ENCODE assay signal across 8 cellular contexts in genomic region chr9:93159601-93160418, GRCh38. TPM values are rescaled to one million over a fixed set of nuclear protein-coding genes. Genes with fewer than 3 reads are reported as not detected.
DNase-seq lines count a peak whose midpoint lies in the region; ATAC-seq, FAIRE-seq and TF ChIP-seq lines count a peak whose summit lies in the region.

No MANE protein-coding gene starts in this region.

- H3K4me3 Mint-ChIP-seq in Calu3 (ENCODE audit: low read depth, unreplicated experiment): no peak overlapping the region
- H3K4me3 Mint-ChIP-seq in activated T-helper 17 cell treated with anti-CD3 and anti-CD28 coated beads, Interleukin-2, amount 50 U/mL, for 72 hours: peak overlapping the region; percentile 61

- H3K27ac ChIP-seq in neutrophil (peak overlapping the region; percentile 14), substantia nigra (ENCODE audit: low read depth, low read length, poor library complexity, severe bottlenecking) (no peak overlapping the region)

- no peaks in the 10 kb centered on the region for H3K9me3 Mint-ChIP-seq in Calu3 (ENCODE audit: low read depth, unreplicated experiment)
- H3K9me3 Mint-ChIP-seq in activated T-helper 17 cell treated with anti-CD3 and anti-CD28 coated beads, Interleukin-2, amount 50 U/mL, for 72 hours: no peaks in the 10 kb centered on the region

- no peaks in the 10 kb centered on the region for H3K9me3 ChIP-seq in neutrophil

- no TSS peak for BruUV-seq in Calu3 (replicated peaks; lab: Mats Ljungman, UMichigan)

- H3K27me3 ChIP-seq in neutrophil: no peaks in the 10 kb centered on the region

- FAIRE-seq in HTR-8/SVneo (lab: Jason Lieb, UNC) (peak; percentile 89), RCC 7860 (lab: Jason Lieb, UNC) (peak; percentile 15)

- peaks cover 6 to 11% of the 10 kb centered on the region in 2 experiments for H3K4me1 ChIP-seq in neutrophil (ENCODE audit: control insufficient read depth in 1 of 2, insufficient read depth in 1 of 2, low read depth in 1 of 2, low read length in 1 of 2)

- intact Hi-C loops in Calu3 (cut with micrococcal nuclease; ENCODE audit: unreplicated experiment): loop anchor here (2.0 kb wide), 1 partner anchor 143 kb away; no protein-coding TSS in a partner anchor

- DNase-seq in Calu3 (peak; percentile 90), HTR-8/SVneo (ENCODE audit: insufficient read length, low spot score) (peak; percentile 86), RCC 7860 (ENCODE audit: low spot score) (peak; percentile 69), fibroblast of pulmonary artery (ENCODE audit: low read depth) (peak; percentile 73), substantia nigra (lab: John Stamatoyannopoulos, UW) (peak in 48 of 49 donors; percentile 7 to 88 (median 69))

- H3K36me3 Mint-ChIP-seq in Calu3 (ENCODE audit: insufficient read depth, unreplicated experiment): no peaks in the 10 kb centered on the region
- no peaks in the 10 kb centered on the region for H3K36me3 Mint-ChIP-seq in activated T-helper 17 cell treated with anti-CD3 and anti-CD28 coated beads, Interleukin-2, amount 50 U/mL, for 72 hours (ENCODE audit: low read depth)

- CTCF ChIA-PET in Calu3 (lab: Charles Lee): no interaction called here

- no peaks in the 10 kb centered on the region for H3K36me3 ChIP-seq in neutrophil

- no peaks in the 10 kb centered on the region for H3K27me3 Mint-ChIP-seq in Calu3 (ENCODE audit: unreplicated experiment)
- no peaks in the 10 kb centered on the region for H3K27me3 Mint-ChIP-seq in activated T-helper 17 cell treated with anti-CD3 and anti-CD28 coated beads, Interleukin-2, amount 50 U/mL, for 72 hours

- H3K4me3 ChIP-seq in fibroblast of pulmonary artery (replicated peaks; ENCODE audit: low read depth, low read length) (no peak overlapping the region), neutrophil (ENCODE audit: low read depth in 1 of 2, low read length in 1 of 2) (no peak overlapping the region)

- ATAC-seq in GM21367 (IDR thresholded peaks at IDR 0.05; ENCODE audit: unreplicated experiment): peak; percentile 80
- peak; percentile 52 for ATAC-seq in activated T-helper 17 cell treated with anti-CD3 and anti-CD28 coated beads, Interleukin-2, amount 50 U/mL, for 72 hours (replicated peaks)

- H3K4me1 Mint-ChIP-seq in Calu3 (ENCODE audit: low read depth, unreplicated experiment): no peaks in the 10 kb centered on the region
- H3K4me1 Mint-ChIP-seq in activated T-helper 17 cell treated with anti-CD3 and anti-CD28 coated beads, Interleukin-2, amount 50 U/mL, for 72 hours: peaks cover 24% of the 10 kb centered on the region

- TF ChIP-seq CTCF in Calu3 (IDR thresholded peaks at IDR 0.05; ENCODE audit: unreplicated experiment) (peak; percentile 75), fibroblast of pulmonary artery (IDR thresholded peaks at IDR 0.05; ENCODE audit: low read length, missing control alignments) (peak; percentile 87), neutrophil (IDR thresholded peaks at IDR 0.05) (peak; percentile 98)

- H3K27ac Mint-ChIP-seq in Calu3 (ENCODE audit: unreplicated experiment): no peak overlapping the region
- peak overlapping the region; percentile 43 for H3K27ac Mint-ChIP-seq in activated T-helper 17 cell treated with anti-CD3 and anti-CD28 coated beads, Interleukin-2, amount 50 U/mL, for 72 hours

RNA-seq across cellular contexts. Expression of gene WNK2, which starts 24.1 kb away (rescaled TPM):
- 81.2 and 85.7 TPM in 2 replicates for total RNA-seq in Calu3 (2022)
- total RNA-seq in activated T-helper 17 cell treated with anti-CD3 and anti-CD28 coated beads, Interleukin-2, amount 50 U/mL, for 72 hours: under 1 TPM; 0.39 to 0.93 TPM

RNA-seq across cellular contexts. Expression of gene NINJ1, which starts 25.8 kb away (rescaled TPM):
- 12.6 and 15.2 TPM in 2 replicates for total RNA-seq in Calu3 (2022)
- 100 to 1,000 TPM in 1 of 2 donors, 10 to 100 TPM in 1; 56.0 to 197 TPM for total RNA-seq in activated T-helper 17 cell treated with anti-CD3 and anti-CD28 coated beads, Interleukin-2, amount 50 U/mL, for 72 hours

Comparison
In these comparisons a context has a peak if more than half of its experiments do, and no peak if none do; other contexts are left out.
1. RNA of gene WNK2, which starts 24.1 kb away (total RNA-seq): 81.2 to 85.7 TPM in Calu3; 0.39 to 0.93 TPM in activated T-helper 17 cell treated with anti-CD3 and anti-CD28 coated beads, Interleukin-2, amount 50 U/mL, for 72 hours; every median in the first group is over 10 times any median in the second.
2. Peak in every context shown above with its lines, with median percentiles within 50 percentile points of each other: DNase-seq and CTCF ChIP-seq.